8 cellular contexts compared by ENCODE assay signal in genomic region chr5:132747693-132748440, GRCh38.
DNase-seq lines count a peak whose midpoint lies in the region; ATAC-seq and TF ChIP-seq lines count a peak whose summit lies in the region.

No MANE protein-coding gene starts in this region.

- DNase-seq in ELF-1 (ENCODE audit: low read depth, low spot score) (peak; percentile 37), coronary artery (ENCODE audit: low spot score) (no peak), DMS153 (lab: John Stamatoyannopoulos, UW) (no peak), NCI-H1092 treated with DMSO at 0.1 percent for 48 hours (lab: John Stamatoyannopoulos, UW) (no peak), NCI-H1417 treated with DMSO at 0.1 percent for 48 hours (lab: John Stamatoyannopoulos, UW) (no peak)
- peak; percentile 35 for DNase-seq in T-helper 2 cell treated with Interferon-gamma antibody and Interleukin-4, amounts not matched to agents 5 μg/mL and 100 μg/mL, for 36 hours (ENCODE audit: low spot score)

- no peaks in the 10 kb centered on the region for H3K27me3 ChIP-seq in parathyroid adenoma (ENCODE audit: control insufficient read depth, insufficient read depth, low read length)

- H3K36me3 ChIP-seq in parathyroid adenoma (ENCODE audit: control insufficient read depth, insufficient read depth, low read length) = no peaks in the 10 kb centered on the region

- no peaks in the 10 kb centered on the region for H3K4me1 ChIP-seq in parathyroid adenoma

- no peaks in the 10 kb centered on the region for H3K9me3 ChIP-seq in parathyroid adenoma (ENCODE audit: control insufficient read depth, low read length)

- H3K79me2 ChIP-seq in parathyroid adenoma = no peaks in the 10 kb centered on the region

- no peak overlapping the region for H3K27ac Mint-ChIP-seq in T-helper 2 cell treated with Interferon-gamma antibody and Interleukin-4, amounts not matched to agents 5 μg/mL and 100 μg/mL, for 36 hours

- ATAC-seq in HG03135 (IDR thresholded peaks at IDR 0.05; ENCODE audit: unreplicated experiment) = no peak

- peaks cover 19% of the 10 kb centered on the region for H3K4me1 Mint-ChIP-seq in T-helper 2 cell treated with Interferon-gamma antibody and Interleukin-4, amounts not matched to agents 5 μg/mL and 100 μg/mL, for 36 hours (ENCODE audit: low read depth)

- no peak overlapping the region for H3K9ac ChIP-seq in parathyroid adenoma

- H3K4me3 ChIP-seq in coronary artery = peak overlapping the region; percentile 75
- H3K4me3 ChIP-seq in parathyroid adenoma (ENCODE audit: low read depth, low read length) = no peak overlapping the region

- peak overlapping the region; percentile 97 for H2AFZ ChIP-seq in parathyroid adenoma

- H3K36me3 Mint-ChIP-seq in T-helper 2 cell treated with Interferon-gamma antibody and Interleukin-4, amounts not matched to agents 5 μg/mL and 100 μg/mL, for 36 hours (ENCODE audit: low read depth) = peaks cover 13% of the 10 kb centered on the region

- peak overlapping the region; percentile 47 for H3K4me3 Mint-ChIP-seq in T-helper 2 cell treated with Interferon-gamma antibody and Interleukin-4, amounts not matched to agents 5 μg/mL and 100 μg/mL, for 36 hours

- peaks cover 32% of the 10 kb centered on the region for H3K27me3 Mint-ChIP-seq in T-helper 2 cell treated with Interferon-gamma antibody and Interleukin-4, amounts not matched to agents 5 μg/mL and 100 μg/mL, for 36 hours (ENCODE audit: low read depth)

- no peaks in the 10 kb centered on the region for H3K9me3 Mint-ChIP-seq in T-helper 2 cell treated with Interferon-gamma antibody and Interleukin-4, amounts not matched to agents 5 μg/mL and 100 μg/mL, for 36 hours

- H3K4me2 ChIP-seq in parathyroid adenoma (ENCODE audit: low read length) = no peak overlapping the region

- H3K27ac ChIP-seq in coronary artery (no peak overlapping the region), parathyroid adenoma (no peak overlapping the region)

- TF ChIP-seq CTCF in coronary artery (IDR thresholded peaks at IDR 0.05) = no peak
- no peak for TF ChIP-seq CTCF in parathyroid adenoma (IDR thresholded peaks at IDR 0.05)

Comparison
In these comparisons a context has a peak if more than half of its experiments do, and no peak if none do; other contexts are left out.
1. DNase-seq: peak in ELF-1 (single experiment) and T-helper 2 cell treated with Interferon-gamma antibody and Interleukin-4, amounts not matched to agents 5 μg/mL and 100 μg/mL, for 36 hours (single experiment); none in coronary artery (single experiment), DMS153 (single experiment), NCI-H1092 treated with DMSO at 0.1 percent for 48 hours (single experiment) and NCI-H1417 treated with DMSO at 0.1 percent for 48 hours (single experiment).